Comparison of ENCODE assay signal across 13 cellular contexts in genomic region chrX:111955916-111956315, GRCh38.
"Had no signal": no experiment of that assay in that cellular context is flagged by ENCODE, and none has a peak within 500 bp of the region (broad histone marks: within the 10 kb centered on the region; RNA-seq: fewer than 3 reads in every experiment).

No MANE protein-coding gene starts in this region.

- H3K4me1 ChIP-seq: breast epithelium, foreskin keratinocyte had no signal

- H3K4me3 ChIP-seq: breast epithelium had no signal

- H3K27ac ChIP-seq: breast epithelium, foreskin keratinocyte had no signal

- H3K9me3 ChIP-seq: breast epithelium had no signal

- H3K27me3 ChIP-seq: foreskin keratinocyte had no signal

- H3K36me3 ChIP-seq: breast epithelium had no signal

- ATAC-seq: foreskin keratinocyte; natural killer cell; stimulated activated effector memory CD8-positive, alpha-beta T cell treated with anti-CD3 and anti-CD28 coated beads, Interleukin-12 subunit alpha, Interleukin-12 subunit beta, amount 100 ng/mL, for 72 hours had no signal

- DNase-seq: activated CD4-positive, alpha-beta T cell treated with anti-CD3 and anti-CD28 coated beads, Interleukin-2, amount 10 ng/mL, durations not matched to agents 24 days and 14 days; activated CD4-positive, CD25-positive, alpha-beta regulatory T cell; activated CD8-positive, alpha-beta memory T cell treated with anti-CD3 and anti-CD28 coated beads for 24 hours; activated naive CD4-positive, alpha-beta T cell; activated naive CD8-positive, alpha-beta T cell treated with anti-CD3 and anti-CD28 coated beads, Interleukin-2, amount 10 ng/mL, durations not matched to agents 7 days and 5 days; effector memory CD4-positive, alpha-beta T cell; foreskin keratinocyte; glutamatergic neuron; mesendoderm; natural killer cell; occipital lobe had no signal
